ENCODE assay signal across 21 cellular contexts in genomic region chr19:15787611-15788155, GRCh38. TPM values are rescaled to one million over a fixed set of nuclear protein-coding genes. Genes with fewer than 3 reads are reported as not detected.
DNase-seq lines count a peak whose midpoint lies in the region; ATAC-seq, FAIRE-seq and TF ChIP-seq lines count a peak whose summit lies in the region.
"Had no signal": no experiment of that assay in that cellular context is flagged by ENCODE, and none has a peak within 500 bp of the region (broad histone marks: within the 10 kb centered on the region; RNA-seq: fewer than 3 reads in every experiment).

OR10H5 (plus strand) TSS chr19:15787661; CDS start chr19:15794049, 6,388 bp downstream.

- no peak within 1 kb of the TSS for H3K4me3 Mint-ChIP-seq in astrocyte (ENCODE audit: unreplicated experiment)
- no peak within 1 kb of the TSS for H3K4me3 Mint-ChIP-seq in nephron progenitor cell
- H3K4me3 Mint-ChIP-seq: CD4-positive, alpha-beta memory T cell; GM23338; H9 had no signal

- H3K9ac ChIP-seq in astrocyte (ENCODE audit: low read length): no peak within 1 kb of the TSS

- H3K9me3 Mint-ChIP-seq in astrocyte (ENCODE audit: unreplicated experiment): peaks cover 6% of the 10 kb centered on the region
- H3K9me3 Mint-ChIP-seq in nephron progenitor cell: peaks cover 80% of the 10 kb centered on the region
- H3K9me3 Mint-ChIP-seq: CD4-positive, alpha-beta memory T cell had no signal

- H3K27me3 Mint-ChIP-seq in astrocyte (ENCODE audit: low read depth, unreplicated experiment): no peaks in the 10 kb centered on the region
- peaks cover 4% of the 10 kb centered on the region for H3K27me3 Mint-ChIP-seq in nephron progenitor cell (ENCODE audit: low read depth, poor library complexity)

- 80% methylated on average over 4 to 6 of the region's 6 CpGs for WGBS in transverse colon (ENCODE audit: low coverage in 1 of 2), 2 donors

- no peaks in the 10 kb centered on the region for H3K27me3 ChIP-seq in astrocyte (ENCODE audit: insufficient read depth, low read length)
- H3K27me3 ChIP-seq in bronchial epithelial cell (ENCODE audit: control insufficient read depth, insufficient read depth, low read length): no peaks in the 10 kb centered on the region
- H3K27me3 ChIP-seq in transverse colon: no peaks in the 10 kb centered on the region

- H3K36me3 ChIP-seq in astrocyte (ENCODE audit: insufficient read depth, low read length) (no peaks in the 10 kb centered on the region), bronchial epithelial cell (ENCODE audit: control insufficient read depth, insufficient read depth, low read length) (no peaks in the 10 kb centered on the region), transverse colon (no peaks in the 10 kb centered on the region)

- H3K4me1 Mint-ChIP-seq in astrocyte (ENCODE audit: low read depth, unreplicated experiment): no peaks in the 10 kb centered on the region
- H3K4me1 Mint-ChIP-seq in nephron progenitor cell: no peaks in the 10 kb centered on the region
- H3K4me1 Mint-ChIP-seq: GM23338, H9 had no signal

- H3K79me2 ChIP-seq in astrocyte (ENCODE audit: insufficient read depth, low read length): no peaks in the 10 kb centered on the region

- no peaks in the 10 kb centered on the region for H4K20me1 ChIP-seq in astrocyte (ENCODE audit: insufficient read depth, low read length)

- no peak for TF ChIP-seq EP300 in transverse colon (IDR thresholded peaks at IDR 0.05; ENCODE audit: low read depth)

- H3K36me3 Mint-ChIP-seq in astrocyte (ENCODE audit: low read depth, unreplicated experiment): no peaks in the 10 kb centered on the region
- H3K36me3 Mint-ChIP-seq in nephron progenitor cell (ENCODE audit: low read depth): peaks cover 4% of the 10 kb centered on the region
- H3K36me3 Mint-ChIP-seq: CD4-positive, alpha-beta memory T cell had no signal

- no peak for DNase-seq in astrocyte (ENCODE audit: low read depth)
- DNase-seq in bronchial epithelial cell (ENCODE audit: low read depth): no peak
- no peak for DNase-seq in nephron progenitor cell
- no peak for DNase-seq in transverse colon
- DNase-seq in activated CD4-positive, alpha-beta T cell treated with anti-CD3 and anti-CD28 coated beads, Interleukin-2, amount 50 U/mL, for 48 hours: no peak
- DNase-seq: C1 segment of cervical spinal cord; Calu3; CD4-positive, alpha-beta memory T cell; COR-L47; DMS79; EL; GDM1; H9 had no signal

- no peak within 1 kb of the TSS for H3K4me3 ChIP-seq in astrocyte (ENCODE audit: insufficient read depth, low read depth, low read length)
- no peak within 1 kb of the TSS for H3K4me3 ChIP-seq in bronchial epithelial cell (ENCODE audit: low read depth, low read length)
- no peak within 1 kb of the TSS for H3K4me3 ChIP-seq in transverse colon
- H3K4me3 ChIP-seq: GM12878, GM23338 had no signal

- H3K4me2 ChIP-seq in astrocyte (ENCODE audit: low read length): no peak within 1 kb of the TSS
- H3K4me2 ChIP-seq: GM23338 had no signal

- H3K27ac ChIP-seq in astrocyte (ENCODE audit: low read depth, low read length) (no peak within 1 kb of the TSS), transverse colon (peak within 1 kb of the TSS in 3 of 4 donors; percentile 5 to 21 (median 8))

- in situ Hi-C loops in transverse colon (cut with MboI; ENCODE audit: low pct_ligation_motif_present in 1 of 4, low pct_unique_long_range_greater_than_20kb in 1 of 4, low sequenced_read_pairs in 3 of 4): no loop called here

- no peak for TF ChIP-seq CTCF in astrocyte (IDR thresholded peaks at IDR 0.05; ENCODE audit: insufficient read depth, low read depth, low read length)
- TF ChIP-seq CTCF in bronchial epithelial cell (IDR thresholded peaks at IDR 0.05; ENCODE audit: insufficient read depth, low read length, severe bottlenecking): no peak
- TF ChIP-seq CTCF in nephron progenitor cell (IDR thresholded peaks at IDR 0.05): no peak
- TF ChIP-seq CTCF in transverse colon (IDR thresholded peaks at IDR 0.05): no peak

- H3K4me1 ChIP-seq in astrocyte (ENCODE audit: insufficient read depth, low read length) (no peaks in the 10 kb centered on the region), transverse colon (peaks cover 0 to 15% (median 1%) of the 10 kb centered on the region in 4 donors)

- no peak for ATAC-seq in GM18505 (IDR thresholded peaks at IDR 0.05; ENCODE audit: unreplicated experiment)
- ATAC-seq: GM12878, GM23338, HCT116 had no signal

- H3K27ac Mint-ChIP-seq in astrocyte (ENCODE audit: unreplicated experiment) (peak within 1 kb of the TSS; percentile 13), nephron progenitor cell (peak within 1 kb of the TSS; percentile 30)
- H3K27ac Mint-ChIP-seq: CD4-positive, alpha-beta memory T cell; GM23338; H9 had no signal

- no peak for TF ChIP-seq POLR2A in transverse colon (IDR thresholded peaks at IDR 0.05)
- no peak for TF ChIP-seq POLR2A in GM18505 (IDR thresholded peaks at IDR 0.05; ENCODE audit: borderline replicate concordance, extremely low read depth, insufficient read depth, insufficient read length)

- FAIRE-seq in astrocyte (lab: Jason Lieb, UNC) (no peak), bronchial epithelial cell (lab: Jason Lieb, UNC) (peak; percentile 68)
- FAIRE-seq: GM12878, GM18507 had no signal

- intact Hi-C loops in transverse colon (cut with DNase I; ENCODE audit: low total_unique reads): loop anchor here (1.0 kb wide), 1 partner anchor 41 kb away; no protein-coding TSS in a partner anchor

- H3K9me3 ChIP-seq in astrocyte (ENCODE audit: insufficient read depth, low read depth, low read length) (peaks cover 3% of the 10 kb centered on the region), transverse colon (no peaks in the 10 kb centered on the region)

- no peak within 1 kb of the TSS for H2AFZ ChIP-seq in astrocyte (ENCODE audit: low read depth, low read length)
- H2AFZ ChIP-seq: GM23338 had no signal

RNA-seq across cellular contexts. Expression of gene OR10H5, which starts in this region (rescaled TPM):
- total RNA-seq in astrocyte (not detected in 2 replicates), bronchial epithelial cell (not detected in 2 replicates), transverse colon (not detected)
- total RNA-seq: A172; A673; Calu3; CD4-positive, alpha-beta memory T cell; GM12878; GM23338; H4; H9 had no signal
